Comparison of ENCODE assay signal across 1 cellular context in the genomic region with DNA sequence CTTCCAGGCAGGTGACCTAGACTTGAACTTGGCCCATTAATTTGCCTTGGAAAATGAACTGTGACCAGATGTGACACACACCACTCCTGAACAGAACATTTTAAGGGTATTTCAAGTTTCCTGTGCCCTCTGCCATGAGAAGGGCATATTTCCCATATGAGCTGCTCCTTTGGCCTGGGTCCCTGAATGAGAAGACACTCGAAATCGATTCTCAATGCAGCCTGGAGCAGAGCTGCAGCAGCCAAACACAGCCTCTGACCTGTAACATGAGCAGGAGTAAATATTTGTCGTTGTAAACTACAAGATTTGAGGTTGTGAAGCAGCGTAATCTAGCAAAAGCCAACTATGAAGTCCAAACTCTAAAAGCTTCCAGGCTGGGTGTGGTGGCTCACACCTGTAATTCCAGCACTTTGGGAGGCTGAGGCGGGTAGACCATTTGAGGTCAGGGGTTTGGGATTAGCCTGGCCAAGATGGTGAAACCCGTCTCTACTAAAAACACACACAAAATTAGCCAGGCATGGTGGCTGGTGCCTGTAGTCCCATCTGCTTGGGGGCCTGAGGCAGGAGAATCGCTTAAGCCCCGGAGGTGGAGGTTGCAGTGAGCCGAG.
TF ChIP-seq lines count a peak whose summit lies in the region.

No MANE protein-coding gene starts in this region.

TF ChIP-seq in HepG2, 621 proteins besides CTCF, POLR2A, EP300 and RAD21 (continued from another document and continues in another):
- TF ChIP-seq, protein P1, sequence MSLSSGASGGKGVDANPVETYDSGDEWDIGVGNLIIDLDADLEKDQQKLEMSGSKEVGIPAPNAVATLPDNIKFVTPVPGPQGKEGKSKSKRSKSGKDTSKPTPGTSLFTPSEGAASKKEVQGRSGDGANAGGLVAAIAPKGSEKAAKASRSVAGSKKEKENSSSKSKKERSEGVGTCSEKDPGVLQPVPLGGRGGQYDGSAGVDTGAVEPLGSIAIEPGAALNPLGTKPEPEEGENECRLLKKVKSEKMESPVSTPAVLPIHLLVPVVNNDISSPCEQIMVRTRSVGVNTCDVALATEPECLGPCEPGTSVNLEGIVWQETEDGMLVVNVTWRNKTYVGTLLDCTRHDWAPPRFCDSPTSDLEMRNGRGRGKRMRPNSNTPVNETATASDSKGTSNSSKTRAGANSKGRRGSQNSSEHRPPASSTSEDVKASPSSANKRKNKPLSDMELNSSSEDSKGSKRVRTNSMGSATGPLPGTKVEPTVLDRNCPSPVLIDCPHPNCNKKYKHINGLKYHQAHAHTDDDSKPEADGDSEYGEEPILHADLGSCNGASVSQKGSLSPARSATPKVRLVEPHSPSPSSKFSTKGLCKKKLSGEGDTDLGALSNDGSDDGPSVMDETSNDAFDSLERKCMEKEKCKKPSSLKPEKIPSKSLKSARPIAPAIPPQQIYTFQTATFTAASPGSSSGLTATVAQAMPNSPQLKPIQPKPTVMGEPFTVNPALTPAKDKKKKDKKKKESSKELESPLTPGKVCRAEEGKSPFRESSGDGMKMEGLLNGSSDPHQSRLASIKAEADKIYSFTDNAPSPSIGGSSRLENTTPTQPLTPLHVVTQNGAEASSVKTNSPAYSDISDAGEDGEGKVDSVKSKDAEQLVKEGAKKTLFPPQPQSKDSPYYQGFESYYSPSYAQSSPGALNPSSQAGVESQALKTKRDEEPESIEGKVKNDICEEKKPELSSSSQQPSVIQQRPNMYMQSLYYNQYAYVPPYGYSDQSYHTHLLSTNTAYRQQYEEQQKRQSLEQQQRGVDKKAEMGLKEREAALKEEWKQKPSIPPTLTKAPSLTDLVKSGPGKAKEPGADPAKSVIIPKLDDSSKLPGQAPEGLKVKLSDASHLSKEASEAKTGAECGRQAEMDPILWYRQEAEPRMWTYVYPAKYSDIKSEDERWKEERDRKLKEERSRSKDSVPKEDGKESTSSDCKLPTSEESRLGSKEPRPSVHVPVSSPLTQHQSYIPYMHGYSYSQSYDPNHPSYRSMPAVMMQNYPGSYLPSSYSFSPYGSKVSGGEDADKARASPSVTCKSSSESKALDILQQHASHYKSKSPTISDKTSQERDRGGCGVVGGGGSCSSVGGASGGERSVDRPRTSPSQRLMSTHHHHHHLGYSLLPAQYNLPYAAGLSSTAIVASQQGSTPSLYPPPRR (CRISPR knock-in tag; IDR thresholded peaks at IDR 0.05; ENCODE audit: borderline replicate concordance): peak; percentile 96
- TF ChIP-seq, protein P2, sequence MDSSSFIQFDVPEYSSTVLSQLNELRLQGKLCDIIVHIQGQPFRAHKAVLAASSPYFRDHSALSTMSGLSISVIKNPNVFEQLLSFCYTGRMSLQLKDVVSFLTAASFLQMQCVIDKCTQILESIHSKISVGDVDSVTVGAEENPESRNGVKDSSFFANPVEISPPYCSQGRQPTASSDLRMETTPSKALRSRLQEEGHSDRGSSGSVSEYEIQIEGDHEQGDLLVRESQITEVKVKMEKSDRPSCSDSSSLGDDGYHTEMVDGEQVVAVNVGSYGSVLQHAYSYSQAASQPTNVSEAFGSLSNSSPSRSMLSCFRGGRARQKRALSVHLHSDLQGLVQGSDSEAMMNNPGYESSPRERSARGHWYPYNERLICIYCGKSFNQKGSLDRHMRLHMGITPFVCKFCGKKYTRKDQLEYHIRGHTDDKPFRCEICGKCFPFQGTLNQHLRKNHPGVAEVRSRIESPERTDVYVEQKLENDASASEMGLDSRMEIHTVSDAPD (CRISPR knock-in tag; IDR thresholded peaks at IDR 0.05): 0 out of 2 replicates have a peak, but pooled peaks have one; percentile 19
- TF ChIP-seq FOXJ3 (CRISPR knock-in tag; IDR thresholded peaks at IDR 0.05; ENCODE audit: borderline replicate concordance) (peak; percentile 99), KMT2A (CRISPR knock-in tag; IDR thresholded peaks at IDR 0.05) (0 out of 2 replicates have a peak, but pooled peaks have one; percentile 36), PCBP1 (IDR thresholded peaks at IDR 0.05; ENCODE audit: borderline replicate concordance, low read depth, low read length) (no peak), KLF9 (CRISPR knock-in tag; IDR thresholded peaks at IDR 0.05; ENCODE audit: low read depth) (no peak), ZNF510 (CRISPR knock-in tag; IDR thresholded peaks at IDR 0.05; ENCODE audit: low read depth) (no peak), ZNF616 (CRISPR knock-in tag; IDR thresholded peaks at IDR 0.05; ENCODE audit: low read depth) (no peak), SP4 (CRISPR knock-in tag; IDR thresholded peaks at IDR 0.05) (no peak), XBP1 (CRISPR knock-in tag; IDR thresholded peaks at IDR 0.05) (no peak), ADNP (CRISPR knock-in tag; IDR thresholded peaks at IDR 0.05) (no peak), MIXL1 (CRISPR knock-in tag; IDR thresholded peaks at IDR 0.05) (peak; percentile 64), SALL1 (CRISPR knock-in tag; IDR thresholded peaks at IDR 0.05) (peak; percentile 99), GABPA (IDR thresholded peaks at IDR 0.05; ENCODE audit: low read depth, low read length) (no peak), GABPA (CRISPR knock-in tag; IDR thresholded peaks at IDR 0.05; ENCODE audit: low read depth) (peak; percentile 44; the same call in 1 of the 2 replicates), SRSF4 (IDR thresholded peaks at IDR 0.05; ENCODE audit: low read depth, low read length, poor library complexity, severe bottlenecking) (no peak), HMG20B (CRISPR knock-in tag; conservative IDR thresholded peaks at IDR 0.05) (0 out of 2 replicates have a peak, but pooled peaks have one; percentile 49), ZNF768 (CRISPR knock-in tag; IDR thresholded peaks at IDR 0.05) (no peak), SOX5 (CRISPR knock-in tag; IDR thresholded peaks at IDR 0.05; ENCODE audit: borderline replicate concordance) (peak; percentile 90), ATAD3A (CRISPR knock-in tag; IDR thresholded peaks at IDR 0.05) (no peak), NR2F6 (IDR thresholded peaks at IDR 0.05) (peak; percentile 88), NR2F6 (CRISPR knock-in tag; IDR thresholded peaks at IDR 0.05) (peak; percentile 90), RARA (CRISPR knock-in tag; IDR thresholded peaks at IDR 0.05) (peak; percentile 98), MED1 (CRISPR knock-in tag; IDR thresholded peaks at IDR 0.05) (peak; percentile 91), ZFP62 (CRISPR knock-in tag; IDR thresholded peaks at IDR 0.05) (no peak), MXD4 (CRISPR knock-in tag; IDR thresholded peaks at IDR 0.05) (no peak), MAZ (IDR thresholded peaks at IDR 0.05; ENCODE audit: borderline replicate concordance, low read depth, low read length) (no peak), MAZ (CRISPR knock-in tag; IDR thresholded peaks at IDR 0.05; ENCODE audit: low read depth) (peak; percentile 58), GFI1 (CRISPR knock-in tag; IDR thresholded peaks at IDR 0.05; ENCODE audit: borderline replicate concordance) (peak; percentile 75; the same call in 1 of the 2 replicates), ZNF350 (CRISPR knock-in tag; IDR thresholded peaks at IDR 0.05; ENCODE audit: borderline replicate concordance, low read depth) (peak; percentile 89), ZNF644 (CRISPR knock-in tag; IDR thresholded peaks at IDR 0.05; ENCODE audit: low read depth) (0 out of 2 replicates have a peak, but pooled peaks have one; percentile 38), ZNF569 (CRISPR knock-in tag; IDR thresholded peaks at IDR 0.05; ENCODE audit: borderline replicate concordance) (no peak), KLF13 (CRISPR knock-in tag; IDR thresholded peaks at IDR 0.05) (no peak), ZBTB7A (CRISPR knock-in tag; IDR thresholded peaks at IDR 0.05) (peak; percentile 64; the same call in 1 of the 2 replicates), ZNF446 (CRISPR knock-in tag; IDR thresholded peaks at IDR 0.05) (no peak), YEATS2 (CRISPR knock-in tag; IDR thresholded peaks at IDR 0.05; ENCODE audit: borderline replicate concordance) (peak; percentile 22; the same call in 1 of the 2 replicates), MIER3 (CRISPR knock-in tag; IDR thresholded peaks at IDR 0.05; ENCODE audit: borderline replicate concordance) (peak; percentile 66; the same call in 1 of the 2 replicates), ZKSCAN1 (IDR thresholded peaks at IDR 0.05; ENCODE audit: low read length) (0 out of 2 replicates have a peak, but pooled peaks have one; percentile 17), SIN3A (IDR thresholded peaks at IDR 0.05; ENCODE audit: borderline replicate concordance, low read depth, low read length) (0 out of 2 replicates have a peak, but pooled peaks have one; percentile 21), HDAC2 (CRISPR knock-in tag; IDR thresholded peaks at IDR 0.05) (peak; percentile 94), SOX6 (IDR thresholded peaks at IDR 0.05) (no peak), SOX6 (CRISPR knock-in tag; IDR thresholded peaks at IDR 0.05) (peak; percentile 96), HMGA1 (CRISPR knock-in tag; conservative IDR thresholded peaks at IDR 0.05) (no peak), ONECUT2 (CRISPR knock-in tag; IDR thresholded peaks at IDR 0.05) (peak; percentile 90), ZNF749 (CRISPR knock-in tag; IDR thresholded peaks at IDR 0.05; ENCODE audit: borderline replicate concordance) (no peak), ZNF605 (CRISPR knock-in tag; IDR thresholded peaks at IDR 0.05) (peak; percentile 83), EEA1 (CRISPR knock-in tag; IDR thresholded peaks at IDR 0.05; ENCODE audit: borderline replicate concordance) (no peak), ZNF556 (CRISPR knock-in tag; IDR thresholded peaks at IDR 0.05; ENCODE audit: borderline replicate concordance) (peak; percentile 94), ZNF614 (CRISPR knock-in tag; IDR thresholded peaks at IDR 0.05; ENCODE audit: borderline replicate concordance) (peak; percentile 80; the same call in 1 of the 2 replicates), LCORL (IDR thresholded peaks at IDR 0.05) (peak; percentile 69; the same call in 1 of the 2 replicates), LCORL (CRISPR knock-in tag; IDR thresholded peaks at IDR 0.05) (peak; percentile 93), RFXANK (CRISPR knock-in tag; IDR thresholded peaks at IDR 0.05) (no peak)
- TF ChIP-seq, protein P3, sequence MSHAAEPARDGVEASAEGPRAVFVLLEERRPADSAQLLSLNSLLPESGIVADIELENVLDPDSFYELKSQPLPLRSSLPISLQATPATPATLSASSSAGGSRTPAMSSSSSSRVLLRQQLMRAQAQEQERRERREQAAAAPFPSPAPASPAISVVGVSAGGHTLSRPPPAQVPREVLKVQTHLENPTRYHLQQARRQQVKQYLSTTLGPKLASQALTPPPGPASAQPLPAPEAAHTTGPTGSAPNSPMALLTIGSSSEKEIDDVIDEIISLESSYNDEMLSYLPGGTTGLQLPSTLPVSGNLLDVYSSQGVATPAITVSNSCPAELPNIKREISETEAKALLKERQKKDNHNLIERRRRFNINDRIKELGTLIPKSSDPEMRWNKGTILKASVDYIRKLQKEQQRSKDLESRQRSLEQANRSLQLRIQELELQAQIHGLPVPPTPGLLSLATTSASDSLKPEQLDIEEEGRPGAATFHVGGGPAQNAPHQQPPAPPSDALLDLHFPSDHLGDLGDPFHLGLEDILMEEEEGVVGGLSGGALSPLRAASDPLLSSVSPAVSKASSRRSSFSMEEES (CRISPR knock-in tag; IDR thresholded peaks at IDR 0.05): 0 out of 2 replicates have a peak, but pooled peaks have one; percentile 27
- TF ChIP-seq, protein P4, sequence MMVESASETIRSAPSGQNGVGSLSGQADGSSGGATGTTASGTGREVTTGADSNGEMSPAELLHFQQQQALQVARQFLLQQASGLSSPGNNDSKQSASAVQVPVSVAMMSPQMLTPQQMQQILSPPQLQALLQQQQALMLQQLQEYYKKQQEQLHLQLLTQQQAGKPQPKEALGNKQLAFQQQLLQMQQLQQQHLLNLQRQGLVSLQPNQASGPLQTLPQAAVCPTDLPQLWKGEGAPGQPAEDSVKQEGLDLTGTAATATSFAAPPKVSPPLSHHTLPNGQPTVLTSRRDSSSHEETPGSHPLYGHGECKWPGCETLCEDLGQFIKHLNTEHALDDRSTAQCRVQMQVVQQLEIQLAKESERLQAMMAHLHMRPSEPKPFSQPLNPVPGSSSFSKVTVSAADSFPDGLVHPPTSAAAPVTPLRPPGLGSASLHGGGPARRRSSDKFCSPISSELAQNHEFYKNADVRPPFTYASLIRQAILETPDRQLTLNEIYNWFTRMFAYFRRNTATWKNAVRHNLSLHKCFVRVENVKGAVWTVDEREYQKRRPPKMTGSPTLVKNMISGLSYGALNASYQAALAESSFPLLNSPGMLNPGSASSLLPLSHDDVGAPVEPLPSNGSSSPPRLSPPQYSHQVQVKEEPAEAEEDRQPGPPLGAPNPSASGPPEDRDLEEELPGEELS (CRISPR knock-in tag; IDR thresholded peaks at IDR 0.05): peak; percentile 98
- TF ChIP-seq, protein P5, sequence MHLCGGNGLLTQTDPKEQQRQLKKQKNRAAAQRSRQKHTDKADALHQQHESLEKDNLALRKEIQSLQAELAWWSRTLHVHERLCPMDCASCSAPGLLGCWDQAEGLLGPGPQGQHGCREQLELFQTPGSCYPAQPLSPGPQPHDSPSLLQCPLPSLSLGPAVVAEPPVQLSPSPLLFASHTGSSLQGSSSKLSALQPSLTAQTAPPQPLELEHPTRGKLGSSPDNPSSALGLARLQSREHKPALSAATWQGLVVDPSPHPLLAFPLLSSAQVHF (CRISPR knock-in tag; IDR thresholded peaks at IDR 0.05): no peak
- TF ChIP-seq, protein P6, sequence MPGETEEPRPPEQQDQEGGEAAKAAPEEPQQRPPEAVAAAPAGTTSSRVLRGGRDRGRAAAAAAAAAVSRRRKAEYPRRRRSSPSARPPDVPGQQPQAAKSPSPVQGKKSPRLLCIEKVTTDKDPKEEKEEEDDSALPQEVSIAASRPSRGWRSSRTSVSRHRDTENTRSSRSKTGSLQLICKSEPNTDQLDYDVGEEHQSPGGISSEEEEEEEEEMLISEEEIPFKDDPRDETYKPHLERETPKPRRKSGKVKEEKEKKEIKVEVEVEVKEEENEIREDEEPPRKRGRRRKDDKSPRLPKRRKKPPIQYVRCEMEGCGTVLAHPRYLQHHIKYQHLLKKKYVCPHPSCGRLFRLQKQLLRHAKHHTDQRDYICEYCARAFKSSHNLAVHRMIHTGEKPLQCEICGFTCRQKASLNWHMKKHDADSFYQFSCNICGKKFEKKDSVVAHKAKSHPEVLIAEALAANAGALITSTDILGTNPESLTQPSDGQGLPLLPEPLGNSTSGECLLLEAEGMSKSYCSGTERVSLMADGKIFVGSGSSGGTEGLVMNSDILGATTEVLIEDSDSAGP (CRISPR knock-in tag; IDR thresholded peaks at IDR 0.05; ENCODE audit: borderline replicate concordance): peak; percentile 23; the same call in 1 of the 2 replicates
- TF ChIP-seq, protein P7, sequence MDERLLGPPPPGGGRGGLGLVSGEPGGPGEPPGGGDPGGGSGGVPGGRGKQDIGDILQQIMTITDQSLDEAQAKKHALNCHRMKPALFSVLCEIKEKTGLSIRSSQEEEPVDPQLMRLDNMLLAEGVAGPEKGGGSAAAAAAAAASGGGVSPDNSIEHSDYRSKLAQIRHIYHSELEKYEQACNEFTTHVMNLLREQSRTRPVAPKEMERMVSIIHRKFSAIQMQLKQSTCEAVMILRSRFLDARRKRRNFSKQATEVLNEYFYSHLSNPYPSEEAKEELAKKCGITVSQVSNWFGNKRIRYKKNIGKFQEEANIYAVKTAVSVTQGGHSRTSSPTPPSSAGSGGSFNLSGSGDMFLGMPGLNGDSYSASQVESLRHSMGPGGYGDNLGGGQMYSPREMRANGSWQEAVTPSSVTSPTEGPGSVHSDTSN (CRISPR knock-in tag; IDR thresholded peaks at IDR 0.05): no peak
